In the genomic region with DNA sequence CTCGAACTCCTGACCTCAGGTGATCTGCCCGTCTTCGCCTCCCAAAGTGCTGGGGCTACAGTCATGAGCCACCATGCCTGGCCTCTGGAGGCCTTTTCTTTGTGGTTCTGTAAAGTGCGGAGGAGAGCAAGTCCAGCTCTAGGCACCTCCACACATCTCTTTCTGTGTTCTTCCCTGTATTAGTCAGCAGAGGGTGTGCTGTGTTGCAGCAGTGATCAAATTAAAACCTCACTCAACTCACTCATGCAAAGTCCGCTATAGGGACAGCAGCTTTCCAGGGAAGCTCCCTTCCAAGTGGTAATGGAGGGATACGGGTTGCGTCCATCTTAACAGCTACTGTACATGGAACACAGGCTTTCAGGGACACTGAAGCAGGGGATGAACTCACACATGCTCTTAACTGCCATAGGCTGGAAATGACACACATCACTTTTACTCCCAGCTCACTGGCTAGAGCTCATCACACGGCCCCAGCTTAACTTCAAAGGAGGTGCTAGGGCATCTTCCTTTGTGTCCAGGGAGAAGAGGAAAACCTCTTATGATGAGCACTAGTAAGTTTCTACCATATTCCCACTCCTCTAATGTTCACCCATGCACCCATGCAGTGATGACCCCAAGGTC, we compare ENCODE assay signal across 13 cellular contexts. TPM values are rescaled to one million over a fixed set of nuclear protein-coding genes. Genes with fewer than 3 reads are reported as not detected.
A peak's percentile ranks its signal among the peaks of the same experiment; 100 is the strongest.
DNase-seq lines count a peak whose midpoint lies in the region; ATAC-seq and TF ChIP-seq lines count a peak whose summit lies in the region.
"Had no signal": no experiment of that assay in that cellular context is flagged by ENCODE, and none has a peak within 500 bp of the region (broad histone marks: within the 10 kb centered on the region; RNA-seq: fewer than 3 reads in every experiment).

No MANE protein-coding gene starts in this region.

- intact Hi-C loops in adrenal gland (cut with DNase I) = no loop called here

- H3K27me3 ChIP-seq in adrenal gland = no peaks in the 10 kb centered on the region

- H3K4me1 Mint-ChIP-seq in osteocyte (ENCODE audit: unreplicated experiment) = no peaks in the 10 kb centered on the region

- ATAC-seq in GM18861 (IDR thresholded peaks at IDR 0.05; ENCODE audit: unreplicated experiment) (peak; percentile 61), HG03095 (IDR thresholded peaks at IDR 0.05; ENCODE audit: unreplicated experiment) (peak; percentile 81), HG03045 (IDR thresholded peaks at IDR 0.05; ENCODE audit: unreplicated experiment) (no peak), GM21737 (IDR thresholded peaks at IDR 0.05; ENCODE audit: unreplicated experiment) (no peak)

- no peaks in the 10 kb centered on the region for H3K9me3 Mint-ChIP-seq in osteocyte (ENCODE audit: unreplicated experiment)

- H3K36me3 ChIP-seq in adrenal gland (replicated peaks in 1 of 2) = no peaks in the 10 kb centered on the region

- TF ChIP-seq POLR2A in adrenal gland (IDR thresholded peaks at IDR 0.05) = no peak

- no peak overlapping the region for H3K27ac ChIP-seq in adrenal gland

- H3K36me3 Mint-ChIP-seq in osteocyte (ENCODE audit: unreplicated experiment) = no peaks in the 10 kb centered on the region

- H3K4me3 Mint-ChIP-seq in osteocyte (ENCODE audit: unreplicated experiment) = no peak overlapping the region

- H3K27me3 Mint-ChIP-seq in osteocyte (ENCODE audit: unreplicated experiment) = peaks cover 51% of the 10 kb centered on the region

- WGBS in adrenal gland, 4 donors = 83 to 88% (median 87%) methylated on average over 7 to 8 of the region's 8 CpGs

- TF ChIP-seq CTCF in adrenal gland (IDR thresholded peaks at IDR 0.05) (peak in 4 of 6 experiments; percentile 17 to 42 (median 27)), osteocyte (IDR thresholded peaks at IDR 0.05) (no peak)

- H3K9me3 ChIP-seq in adrenal gland (replicated peaks in 1 of 3) = no peaks in the 10 kb centered on the region

- H3K27ac Mint-ChIP-seq in osteocyte (ENCODE audit: unreplicated experiment) = no peak overlapping the region

- no peak overlapping the region for H3K4me3 ChIP-seq in adrenal gland
- H3K4me3 ChIP-seq: lung had no signal

- DNase-seq in adrenal gland (no peak), osteocyte (ENCODE audit: extremely low spot score, unreplicated experiment) (peak; percentile 51), NOMO-1 treated with DMSO at 0.1 percent for 48 hours (lab: John Stamatoyannopoulos, UW; ENCODE audit: unreplicated experiment) (no peak), NCI-H1436 (lab: John Stamatoyannopoulos, UW) (no peak)
- DNase-seq: DMS53; foreskin melanocyte; NCI-H2081 treated with DMSO at 0.1 percent for 48 hours; stimulated activated CD8-positive, alpha-beta memory T cell treated with anti-CD3 and anti-CD28 coated beads, Interleukin-4, amount 100 ng/mL, for 48 hours had no signal

- H3K4me1 ChIP-seq in adrenal gland (replicated peaks in 1 of 2) = no peaks in the 10 kb centered on the region

RNA-seq across cellular contexts. Expression of a gene that starts 36.0 kb away (rescaled TPM):
- total RNA-seq in adrenal gland (10 to 100 TPM in 7 of 8 donors, 1 to 10 TPM in 1; 8.5 to 69.2 (median 28.1) TPM), osteocyte (73.3 and 73.6 TPM in 2 replicates)
- 10 to 100 TPM in 1 of 3 donors, 1 to 10 TPM in 2; 5.4 to 20.8 (median 9.9) TPM for polyA plus RNA-seq in adrenal gland

RNA-seq across cellular contexts. Expression of a gene that starts 45.2 kb away (rescaled TPM):
- total RNA-seq in adrenal gland = 100 to 1,000 TPM; 114 to 261 (median 173) TPM
- 100 to 1,000 TPM in 1 of 3 donors, 10 to 100 TPM in 2; 32.1 to 142 (median 54.6) TPM for polyA plus RNA-seq in adrenal gland
- total RNA-seq in osteocyte = 320 and 329 TPM in 2 replicates

Comparison
In these comparisons a context has a peak if more than half of its experiments do, and no peak if none do; other contexts are left out.
1. ATAC-seq: peak in GM18861 (single experiment) and HG03095 (single experiment); none in HG03045 (single experiment) and GM21737 (single experiment).